Comparison of ENCODE assay signal across 10 cellular contexts in the genomic region with DNA sequence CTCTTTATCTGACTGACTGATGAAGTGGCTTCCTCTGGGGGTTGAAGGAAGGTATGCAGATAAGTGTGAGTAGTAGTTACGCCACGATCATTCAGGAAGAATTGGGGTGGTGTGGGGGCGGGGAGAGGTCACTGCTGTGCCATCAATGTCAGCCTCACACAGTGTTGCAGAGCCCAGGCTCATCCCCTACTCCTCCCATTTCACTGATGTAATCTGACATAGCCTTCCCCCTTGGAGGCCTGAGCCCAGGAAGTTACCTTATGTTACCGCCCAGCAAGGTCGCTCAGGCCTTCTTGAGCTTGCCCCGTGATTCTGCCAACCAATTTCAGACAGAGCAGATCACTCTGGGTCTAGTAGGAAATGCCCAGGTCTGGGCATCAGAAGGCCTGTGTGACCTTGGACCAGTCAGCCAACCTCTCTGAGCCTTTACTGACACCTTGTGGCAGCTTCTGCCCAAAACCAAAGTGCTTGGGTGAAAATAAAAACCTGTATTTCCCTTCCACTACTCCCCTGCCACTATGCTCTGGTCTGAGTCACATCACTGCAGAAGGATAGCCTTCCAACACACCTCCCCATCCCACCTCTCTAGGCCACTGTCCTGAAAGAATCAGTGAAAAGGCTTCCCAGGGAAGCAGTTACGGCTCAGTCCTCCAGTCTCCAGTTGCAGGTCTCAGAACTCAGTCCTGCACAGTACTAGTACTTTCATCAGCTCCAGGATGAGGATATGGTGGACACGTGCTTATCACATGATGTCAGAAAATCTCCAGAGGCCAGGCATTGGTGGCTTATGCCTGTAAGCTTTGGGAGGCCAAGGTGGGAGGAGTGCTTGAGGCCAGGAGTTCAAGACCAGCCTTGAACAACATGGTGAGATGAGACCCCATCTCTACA. TPM values are rescaled to one million over a fixed set of nuclear protein-coding genes. Genes with fewer than 3 reads are reported as not detected.
DNase-seq lines count a peak whose midpoint lies in the region; ATAC-seq, FAIRE-seq and TF ChIP-seq lines count a peak whose summit lies in the region.
"Had no signal": no experiment of that assay in that cellular context is flagged by ENCODE, and none has a peak within 500 bp of the region (broad histone marks: within the 10 kb centered on the region; RNA-seq: fewer than 3 reads in every experiment).

No MANE protein-coding gene starts in this region.

- no peak for FAIRE-seq in HTR-8/SVneo (lab: Jason Lieb, UNC)

- H3K9me3 ChIP-seq in HCT116 (ENCODE audit: control insufficient read depth in 1 of 2, insufficient read depth in 1 of 2, low read depth in 1 of 2, low read length in 2 of 2) (no peaks in the 10 kb centered on the region), iPS DF 6.9 (ENCODE audit: control insufficient read depth, insufficient read depth, low read length) (no peaks in the 10 kb centered on the region)

- DNase-seq in BJ (ENCODE audit: low read depth) (no peak), HCT116 (ENCODE audit: low read depth, low spot score) (no peak), iPS DF 6.9 (ENCODE audit: low read depth, low spot score) (peak; percentile 41), HTR-8/SVneo (ENCODE audit: insufficient read length, low spot score) (no peak), mucosa of gallbladder (ENCODE audit: low spot score) (no peak), COLO829 (ENCODE audit: low spot score) (no peak)
- DNase-seq: effector CD8-positive, alpha-beta T cell; stimulated activated naive CD4-positive, alpha-beta T cell had no signal

- H3K9ac ChIP-seq in HCT116 (ENCODE audit: low read length), result no peak overlapping the region

- H4K20me1 ChIP-seq in HCT116 (ENCODE audit: insufficient read depth), result no peaks in the 10 kb centered on the region

- no peaks in the 10 kb centered on the region for H3K36me3 ChIP-seq in BJ (ENCODE audit: control insufficient read depth, insufficient read depth, low read length)
- H3K36me3 ChIP-seq in HCT116 (ENCODE audit: control insufficient read depth in 1 of 2, insufficient read depth in 2 of 2, low read length in 2 of 2), result no peaks in the 10 kb centered on the region
- no peaks in the 10 kb centered on the region for H3K36me3 ChIP-seq in iPS DF 6.9 (ENCODE audit: control insufficient read depth, insufficient read depth, low read length)

- no peak overlapping the region for H3K27ac ChIP-seq in HCT116 (ENCODE audit: low read depth, low read length)
- no peak overlapping the region for H3K27ac ChIP-seq in VCaP
- H3K27ac ChIP-seq in iPS DF 6.9 (ENCODE audit: low read length), result no peak overlapping the region

- CTCF ChIA-PET in BJ (lab: Yijun Ruan, JAX), result interaction anchor here (1.2 to 2.0 kb wide), 2 partner anchors 14 to 76 kb away, joined by 3 to 8 read pairs; no protein-coding TSS in a partner anchor
- CTCF ChIA-PET in HCT116 (lab: Charles Lee), result interaction anchor here (0.6 to 1.4 kb wide), 3 partner anchors 8 to 145 kb away, joined by 3 to 4 read pairs (median 3); no protein-coding TSS in a partner anchor

- TF ChIP-seq POLR2A in HCT116 (IDR thresholded peaks at IDR 0.05; ENCODE audit: borderline replicate concordance, extremely low read depth, insufficient read depth, insufficient read length), result no peak

- H3K27me3 ChIP-seq in BJ (ENCODE audit: control insufficient read depth, insufficient read depth, low read length) (peaks cover 5% of the 10 kb centered on the region; the same call in 1 of the 2 replicates), HCT116 (ENCODE audit: insufficient read depth, low read length) (no peaks in the 10 kb centered on the region), iPS DF 6.9 (ENCODE audit: control insufficient read depth, insufficient read depth, low read length) (no peaks in the 10 kb centered on the region)

- ATAC-seq in HCT116 (peak; percentile 87), HG02973 (IDR thresholded peaks at IDR 0.05; ENCODE audit: unreplicated experiment) (no peak)

- TF ChIP-seq RAD21 in HCT116 (IDR thresholded peaks at IDR 0.05; ENCODE audit: low read depth), result peak; percentile 70

- no TSS peak for BruUV-seq in HCT116 (replicated peaks; lab: Mats Ljungman, UMichigan)

- no peaks in the 10 kb centered on the region for H3K79me2 ChIP-seq in HCT116 (ENCODE audit: insufficient read depth, low read length)

- no peak overlapping the region for H3K4me2 ChIP-seq in HCT116 (ENCODE audit: low read length)

- no peaks in the 10 kb centered on the region for H3K9me2 ChIP-seq in HCT116 (ENCODE audit: insufficient read depth)

- H3K4me1 ChIP-seq in HCT116 (ENCODE audit: control insufficient read depth in 1 of 2, insufficient read depth in 2 of 2, low read length in 2 of 2), result 0 out of 4 replicates have a peak, but pooled peaks cover 0 to 2% of the 10 kb centered on the region in 2 experiments
- peaks cover 3% of the 10 kb centered on the region for H3K4me1 ChIP-seq in iPS DF 6.9 (ENCODE audit: control insufficient read depth, insufficient read depth, low read length)

- RAD21 ChIA-PET in HCT116 (lab: Charles Lee; ENCODE audit: low non-redundant PET in 1 of 2, low total read pairs in 2 of 2, uncharacterized antibody in 2 of 2, unreplicated experiment in 2 of 2), result no interaction called here

- TF ChIP-seq CTCF in BJ (IDR thresholded peaks at IDR 0.05; ENCODE audit: insufficient read depth, low read depth, low read length) (peak; percentile 37; the same call in 1 of the 2 replicates), HCT116 (IDR thresholded peaks at IDR 0.05 in 2 of 3, conservative IDR thresholded peaks at IDR 0.05 in 1 of 3; ENCODE audit: borderline replicate concordance in 1 of 3, insufficient read depth in 1 of 3, low read depth in 2 of 3, low read length in 2 of 3) (peak; percentile 43 to 57 (median 48); a peak in 5 of 6 replicates), VCaP (conservative IDR thresholded peaks at IDR 0.05) (peak; percentile 67)

- H2AFZ ChIP-seq in HCT116 (ENCODE audit: low read depth, low read length, poor library complexity, severe bottlenecking), result no peak overlapping the region

- H3K4me3 ChIP-seq in BJ (ENCODE audit: low read depth, low read length), result no peak overlapping the region
- no peak overlapping the region for H3K4me3 ChIP-seq in HCT116 (replicated peaks in 1 of 2; ENCODE audit: low read depth in 1 of 2, low read length in 2 of 2)
- H3K4me3 ChIP-seq in iPS DF 6.9 (ENCODE audit: low read length), result no peak overlapping the region

- POLR2A ChIA-PET in BJ (lab: Charles Lee) (interaction anchor here (0.9 kb wide), 1 partner anchor 28 kb away, joined by 4 read pairs; a partner anchor contains a TSS), HCT116 (lab: Charles Lee) (no interaction called here)

- intact Hi-C loops in HCT116 (cut with micrococcal nuclease), result loop anchor here (10.0 kb wide), 1 partner anchor 216 kb away; no protein-coding TSS in a partner anchor

- no CpG with 5 or more reads among the region's 8 CpGs for WGBS in iPS DF 6.9 (ENCODE audit: insufficient coverage, insufficient read length)

TF ChIP-seq in HCT116, 20 proteins besides CTCF, POLR2A, EP300 and RAD21:
- TF ChIP-seq, protein P1, sequence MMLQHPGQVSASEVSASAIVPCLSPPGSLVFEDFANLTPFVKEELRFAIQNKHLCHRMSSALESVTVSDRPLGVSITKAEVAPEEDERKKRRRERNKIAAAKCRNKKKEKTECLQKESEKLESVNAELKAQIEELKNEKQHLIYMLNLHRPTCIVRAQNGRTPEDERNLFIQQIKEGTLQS (IDR thresholded peaks at IDR 0.05), result no peak

RNA-seq across cellular contexts. Expression of a gene that starts 28.1 kb away (rescaled TPM):
- 3.2 and 3.5 TPM in 2 replicates for polyA plus RNA-seq in BJ (2011; rRNA removed)
- 2.2 and 2.4 TPM in 2 replicates for polyA minus RNA-seq in BJ (2011; rRNA and poly(A)+ RNA removed)
- total RNA-seq in HCT116 (2021; ENCODE audit: unreplicated experiment) (2.0 TPM), mucosa of gallbladder (13.8 TPM)
- polyA plus RNA-seq in HCT116 (2012), result 0.85 and 1.1 TPM in 2 replicates
